ENCODE assay signal across 8 cellular contexts in genomic region chr15:42581272-42581730, GRCh38.
DNase-seq lines count a peak whose midpoint lies in the region; ATAC-seq and TF ChIP-seq lines count a peak whose summit lies in the region.

No MANE protein-coding gene starts in this region.

- peak; percentile 71 for ATAC-seq in HG03521 (IDR thresholded peaks at IDR 0.05; ENCODE audit: unreplicated experiment)

- H3K27me3 ChIP-seq in NT2/D1 (ENCODE audit: insufficient read depth, insufficient read length) (peaks cover 25% of the 10 kb centered on the region), mucosa of rectum (ENCODE audit: control insufficient read depth in 2 of 2, insufficient read depth in 2 of 2, low read length in 2 of 2) (peaks cover 3 to 5% of the 10 kb centered on the region in 2 donors)

- H3K9ac ChIP-seq in NT2/D1 (ENCODE audit: insufficient read length, low read depth) (peak overlapping the region; percentile 56), mucosa of rectum (ENCODE audit: low read depth in 1 of 2, low read length in 2 of 2) (peak overlapping the region; percentile 54 to 74)

- H3K27ac ChIP-seq in mucosa of rectum (ENCODE audit: low read depth in 2 of 2, low read length in 2 of 2) = peak overlapping the region; percentile 64 to 72

- TF ChIP-seq POLR2A in GM19193 (IDR thresholded peaks at IDR 0.05; ENCODE audit: extremely low read depth, insufficient read depth, insufficient read length) (peak; percentile 52), erythroblast (IDR thresholded peaks at IDR 0.05; ENCODE audit: low read length) (no peak)

- peak; percentile 89 for DNase-seq in AG20443 (ENCODE audit: low spot score)
- peak; percentile 62 for DNase-seq in NT2/D1 (ENCODE audit: low read depth, low spot score)
- DNase-seq in activated T-cell treated with anti-CD3 and anti-CD28 coated beads for 48 hours (ENCODE audit: low read depth) = peak; percentile 74
- DNase-seq in erythroblast (lab: John Stamatoyannopoulos, UW) = peak; percentile 72 to 75
- DNase-seq in stimulated activated CD8-positive, alpha-beta memory T cell treated with anti-CD3 and anti-CD28 coated beads, Interleukin-4, amount 100 ng/mL, for 1 hour (ENCODE audit: low read depth in 2 of 2, low spot score in 1 of 2) = peak; percentile 52 to 62

- H3K36me3 ChIP-seq in NT2/D1 (ENCODE audit: insufficient read depth, insufficient read length, low read length) = peaks cover 10% of the 10 kb centered on the region
- no peaks in the 10 kb centered on the region for H3K36me3 ChIP-seq in mucosa of rectum (ENCODE audit: control insufficient read depth in 2 of 2, insufficient read depth in 2 of 2, low read length in 2 of 2)

- peaks cover 2% of the 10 kb centered on the region for H3K4me1 ChIP-seq in NT2/D1 (ENCODE audit: insufficient read depth, insufficient read length)
- peaks cover 6 to 18% of the 10 kb centered on the region in 2 donors for H3K4me1 ChIP-seq in mucosa of rectum (ENCODE audit: control insufficient read depth in 2 of 2, insufficient read depth in 2 of 2, low read length in 2 of 2)

- H3K9me3 ChIP-seq in NT2/D1 (ENCODE audit: insufficient read depth, low read length) = no peaks in the 10 kb centered on the region
- H3K9me3 ChIP-seq in mucosa of rectum (ENCODE audit: control insufficient read depth in 2 of 2, low read length in 2 of 2) = no peaks in the 10 kb centered on the region

- H3K4me3 ChIP-seq in NT2/D1 (ENCODE audit: insufficient read length, low read depth) (peak overlapping the region; percentile 18), mucosa of rectum (ENCODE audit: low read length in 2 of 2) (peak overlapping the region; percentile 67 to 68)

Comparison
In these comparisons a context has a peak if more than half of its experiments do, and no peak if none do; other contexts are left out.
1. Peak in every context shown above with its lines: DNase-seq, ATAC-seq, H3K4me3 ChIP-seq and H3K27ac ChIP-seq.